In genomic region chr18:48540329-48541025, GRCh38 we compare ENCODE assay signal across 1 cellular context.
TF ChIP-seq lines count a peak whose summit lies in the region.

No MANE protein-coding gene starts in this region.

TF ChIP-seq in HepG2, 621 proteins besides CTCF, POLR2A, EP300 and RAD21 (continued from another document and continues in another):
- TF ChIP-seq E2F1 (CRISPR knock-in tag; IDR thresholded peaks at IDR 0.05) (no peak), CCAR2 (optimal IDR thresholded peaks at IDR 0.05; ENCODE audit: low read depth, low read length) (no peak), LRRFIP1 (CRISPR knock-in tag; conservative IDR thresholded peaks at IDR 0.05) (no peak), DMAP1 (CRISPR knock-in tag; IDR thresholded peaks at IDR 0.05) (peak; percentile 82), TEF (CRISPR knock-in tag; IDR thresholded peaks at IDR 0.05) (no peak), ZNF567 (CRISPR knock-in tag; IDR thresholded peaks at IDR 0.05; ENCODE audit: borderline replicate concordance) (no peak), ZNF337 (CRISPR knock-in tag; IDR thresholded peaks at IDR 0.05; ENCODE audit: borderline replicate concordance, low read depth) (no peak), AKNA (CRISPR knock-in tag; IDR thresholded peaks at IDR 0.05; ENCODE audit: borderline replicate concordance) (no peak), ZNF18 (CRISPR knock-in tag; IDR thresholded peaks at IDR 0.05; ENCODE audit: insufficient replicate concordance) (peak; percentile 47), ZNF142 (CRISPR knock-in tag; IDR thresholded peaks at IDR 0.05) (no peak; the same call in 1 of the 2 replicates), ZNF414 (CRISPR knock-in tag; IDR thresholded peaks at IDR 0.05) (no peak), ARHGAP35 (CRISPR knock-in tag; IDR thresholded peaks at IDR 0.05; ENCODE audit: borderline replicate concordance) (no peak; the same call in 1 of the 2 replicates), HNRNPUL1 (IDR thresholded peaks at IDR 0.05; ENCODE audit: low read depth, low read length) (no peak), NR2F6 (IDR thresholded peaks at IDR 0.05) (no peak), NR2F6 (CRISPR knock-in tag; IDR thresholded peaks at IDR 0.05) (no peak), BCL6 (CRISPR knock-in tag; IDR thresholded peaks at IDR 0.05) (peak; percentile 37; the same call in 1 of the 2 replicates), TCF7L2 (IDR thresholded peaks at IDR 0.05; ENCODE audit: low read depth, low read length) (no peak), FOXC1 (CRISPR knock-in tag; IDR thresholded peaks at IDR 0.05; ENCODE audit: borderline replicate concordance) (no peak; the same call in 1 of the 2 replicates), ZNF543 (CRISPR knock-in tag; IDR thresholded peaks at IDR 0.05) (no peak; the same call in 1 of the 2 replicates), ZNF710 (CRISPR knock-in tag; IDR thresholded peaks at IDR 0.05; ENCODE audit: borderline replicate concordance) (peak; percentile 64; the same call in 1 of the 2 replicates), IRF9 (CRISPR knock-in tag; IDR thresholded peaks at IDR 0.05; ENCODE audit: borderline replicate concordance) (peak; percentile 48; the same call in 1 of the 2 replicates), ZNF317 (CRISPR knock-in tag; IDR thresholded peaks at IDR 0.05) (peak; percentile 63; the same call in 1 of the 2 replicates), ZNF546 (CRISPR knock-in tag; conservative IDR thresholded peaks at IDR 0.05) (no peak), HMGXB4 (CRISPR knock-in tag; IDR thresholded peaks at IDR 0.05; ENCODE audit: borderline replicate concordance in 1 of 2, low read depth in 1 of 2) (peak in 1 of 2 experiments; percentile 93; a peak in 2 of 4 replicates), MXD1 (CRISPR knock-in tag; IDR thresholded peaks at IDR 0.05) (peak; percentile 82; the same call in 1 of the 2 replicates), ZMAT3 (CRISPR knock-in tag; conservative IDR thresholded peaks at IDR 0.05) (no peak; the same call in 1 of the 2 replicates)
